In genomic region chr3:180804871-180805430, GRCh38 we compare ENCODE assay signal across 9 cellular contexts.
DNase-seq lines count a peak whose midpoint lies in the region; ATAC-seq, FAIRE-seq and TF ChIP-seq lines count a peak whose summit lies in the region.
"Had no signal": no experiment of that assay in that cellular context is flagged by ENCODE, and none has a peak within 500 bp of the region (broad histone marks: within the 10 kb centered on the region; RNA-seq: fewer than 3 reads in every experiment).

No MANE protein-coding gene starts in this region.

- no peak for FAIRE-seq in urothelium cell line (lab: Jason Lieb, UNC)

- TF ChIP-seq CTCF in MCF 10A (IDR thresholded peaks at IDR 0.05; ENCODE audit: unreplicated experiment), result peak; percentile 57
- TF ChIP-seq CTCF in breast epithelium (IDR thresholded peaks at IDR 0.05), result peak in 1 of 3 donors; percentile 27
- TF ChIP-seq CTCF in astrocyte of the spinal cord (IDR thresholded peaks at IDR 0.05; ENCODE audit: low read depth, low read length), result peak; percentile 48

- BruUV-seq in MCF 10A (replicated peaks; lab: Mats Ljungman, UMichigan), result no TSS peak

- no peaks in the 10 kb centered on the region for H3K9me3 ChIP-seq in breast epithelium

- H3K36me3 ChIP-seq in breast epithelium, result no peaks in the 10 kb centered on the region

- H3K4me3 Mint-ChIP-seq in MCF 10A (ENCODE audit: unreplicated experiment), result no peak overlapping the region
- H3K4me3 Mint-ChIP-seq: CD14-positive monocyte had no signal

- H3K27me3 Mint-ChIP-seq in MCF 10A (ENCODE audit: insufficient read depth, unreplicated experiment), result no peaks in the 10 kb centered on the region

- no peak overlapping the region for H3K4me3 ChIP-seq in breast epithelium
- no peak overlapping the region for H3K4me3 ChIP-seq in astrocyte of the spinal cord (ENCODE audit: low read depth, low read length)

- TF ChIP-seq POLR2A in breast epithelium (IDR thresholded peaks at IDR 0.05), result no peak

- no peak overlapping the region for H3K27ac ChIP-seq in breast epithelium

- peak; percentile 55 for DNase-seq in MCF 10A (ENCODE audit: unreplicated experiment)
- no peak for DNase-seq in breast epithelium (ENCODE audit: low spot score in 2 of 2)
- peak; percentile 55 for DNase-seq in astrocyte of the spinal cord (ENCODE audit: low read depth, low spot score)
- DNase-seq in iPS-NIHi7 (ENCODE audit: extremely low spot score), result peak; percentile 79
- peak; percentile 57 for DNase-seq in urothelium cell line (ENCODE audit: low spot score)

- H3K4me1 Mint-ChIP-seq in MCF 10A (ENCODE audit: insufficient read depth, unreplicated experiment), result no peaks in the 10 kb centered on the region
- H3K4me1 Mint-ChIP-seq: CD14-positive monocyte had no signal

- H3K9me3 Mint-ChIP-seq in MCF 10A (ENCODE audit: unreplicated experiment), result no peaks in the 10 kb centered on the region
- H3K9me3 Mint-ChIP-seq: CD14-positive monocyte had no signal

- POLR2A ChIA-PET in MCF 10A (lab: Yijun Ruan, JAX), result interaction anchor here (0.8 to 1.1 kb wide), 2 partner anchors 12 to 108 kb away, joined by 3 read pairs; partner anchors contain the start of gene FXR1

- H3K36me3 Mint-ChIP-seq in MCF 10A (ENCODE audit: insufficient read depth, unreplicated experiment), result no peaks in the 10 kb centered on the region
- H3K36me3 Mint-ChIP-seq: CD14-positive monocyte had no signal

- H3K4me1 ChIP-seq in breast epithelium, result no peaks in the 10 kb centered on the region

- H3K27me3 ChIP-seq in breast epithelium, result no peaks in the 10 kb centered on the region

- in situ Hi-C loops in astrocyte of the spinal cord (cut with HindIII; ENCODE audit: low sequenced_read_pairs), result no loop called here

- CTCF ChIA-PET in MCF 10A (lab: Yijun Ruan, JAX), result interaction anchor here (0.6 to 2.6 kb wide), 8 partner anchors 13 to 1205 kb away, joined by 3 to 11 read pairs (median 3); partner anchors contain the start of gene FXR1

- intact Hi-C loops in MCF 10A (cut with micrococcal nuclease) (loop anchor here (1.0 to 5.0 kb wide), 3 partner anchors 50 to 522 kb away; no protein-coding TSS in a partner anchor), breast epithelium (cut with DNase I; ENCODE audit: low total_unique reads) (no loop called here)

- ATAC-seq in HG03457 (IDR thresholded peaks at IDR 0.05; ENCODE audit: unreplicated experiment) (no peak), GM21717 (IDR thresholded peaks at IDR 0.05; ENCODE audit: unreplicated experiment) (no peak), GM19351 (IDR thresholded peaks at IDR 0.05; ENCODE audit: unreplicated experiment) (no peak)

- H3K27ac Mint-ChIP-seq in MCF 10A (ENCODE audit: low read depth, unreplicated experiment), result no peak overlapping the region
- H3K27ac Mint-ChIP-seq: CD14-positive monocyte had no signal

Comparison
In these comparisons a context has a peak if more than half of its experiments do, and no peak if none do; other contexts are left out.
1. DNase-seq: peak in MCF 10A (single experiment), astrocyte of the spinal cord (single experiment), iPS-NIHi7 (single experiment) and urothelium cell line (single experiment); none in breast epithelium (0 of 2).